Comparison of ENCODE assay signal across 28 cellular contexts in the genomic region with DNA sequence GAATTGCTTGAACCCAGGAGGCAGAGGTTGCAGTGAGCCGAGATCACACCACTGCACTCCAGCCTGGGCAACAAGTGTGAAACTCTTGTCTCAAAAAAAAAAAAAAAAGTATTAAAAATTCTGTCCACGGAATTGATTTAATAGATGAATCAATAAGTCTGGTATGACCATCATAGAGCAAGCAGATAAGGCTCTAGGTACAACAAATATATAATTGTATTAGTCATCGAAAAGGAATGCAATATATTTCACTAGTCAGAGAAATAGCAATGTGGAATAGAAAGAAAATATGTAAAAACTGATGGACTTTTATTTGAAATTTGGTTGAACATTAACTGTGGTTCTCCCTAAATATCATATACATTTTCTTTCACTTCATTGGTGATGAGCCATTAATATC.
"Had no signal": no experiment of that assay in that cellular context is flagged by ENCODE, and none has a peak within 500 bp of the region (broad histone marks: within the 10 kb centered on the region; RNA-seq: fewer than 3 reads in every experiment).

No MANE protein-coding gene starts in this region.

- DNase-seq: activated B cell treated with CpG ODN at 0.5 μM for 24 hours; activated CD4-positive, alpha-beta T cell treated with anti-CD3 and anti-CD28 coated beads, Interleukin-2, amount 50 U/mL, for 1 hour; activated CD8-positive, alpha-beta T cell treated with anti-CD3 and anti-CD28 coated beads for 36 hours; activated gamma-delta T cell treated with Interleukin-2 at 50 U/mL for 16 hours; activated naive CD4-positive, alpha-beta T cell treated with anti-CD3 and anti-CD28 coated beads, Interleukin-2, amount 50 U/mL, for 16 hours; activated T-cell treated with anti-CD3 and anti-CD28 coated beads, Interleukin-2, amount 50 U/mL, for 4 hours; amniotic stem cell; central memory CD4-positive, alpha-beta T cell; endodermal cell; foreskin melanocyte; heart right ventricle; left ventricle myocardium inferior; mesendoderm; natural killer cell; occipital lobe; right lobe of liver; stimulated activated CD4-positive, alpha-beta T cell treated with anti-CD3 and anti-CD28 coated beads, Interleukin-12 subunit alpha, Interleukin-12 subunit beta, amount 100 ng/mL, for 4 hours; stimulated activated CD4-positive, alpha-beta T cell treated with anti-CD3 and anti-CD28 coated beads, Interleukin-4, amount 100 ng/mL, for 1 hour; stimulated activated naive CD8-positive, alpha-beta T cell treated with anti-CD3 and anti-CD28 coated beads, Interleukin-15, Interleukin-2, amounts not matched to agents 100 U/mL and 50 U/mL, for 24 hours had no signal

- H3K9ac ChIP-seq: neural progenitor cell had no signal

- H3K27me3 Mint-ChIP-seq: activated B cell treated with CpG ODN at 0.5 μM for 24 hours; activated CD8-positive, alpha-beta T cell treated with anti-CD3 and anti-CD28 coated beads for 36 hours; dendritic cell treated with granulocyte-macrophage colony-stimulating factor and Interleukin-4, amounts not matched to agents 40 ng/mL and 50 ng/mL, for 4 days; type B pancreatic cell had no signal

- H3K27ac Mint-ChIP-seq: activated B cell treated with CpG ODN at 0.5 μM for 24 hours; activated CD8-positive, alpha-beta T cell treated with anti-CD3 and anti-CD28 coated beads for 36 hours; activated T-helper 17 cell treated with anti-CD3 and anti-CD28 coated beads, Interleukin-2, amount 50 U/mL, for 72 hours; dendritic cell treated with granulocyte-macrophage colony-stimulating factor and Interleukin-4, amounts not matched to agents 40 ng/mL and 50 ng/mL, for 4 days; endodermal cell; natural killer cell; neural progenitor cell; type B pancreatic cell had no signal

- H3K4me1 Mint-ChIP-seq: activated B cell treated with CpG ODN at 0.5 μM for 24 hours; activated T-helper 17 cell treated with anti-CD3 and anti-CD28 coated beads, Interleukin-2, amount 50 U/mL, for 72 hours; natural killer cell had no signal

- H3K4me2 ChIP-seq: neural progenitor cell had no signal

- H3K36me3 Mint-ChIP-seq: natural killer cell, neural progenitor cell, type B pancreatic cell had no signal

- H3K4me3 ChIP-seq: breast epithelium, heart right ventricle, left ventricle myocardium inferior, lung, neural progenitor cell, right lobe of liver, thoracic aorta, vagina had no signal

- H3K4me3 Mint-ChIP-seq: activated B cell treated with CpG ODN at 0.5 μM for 24 hours; activated CD8-positive, alpha-beta T cell treated with anti-CD3 and anti-CD28 coated beads for 36 hours; activated T-cell treated with anti-CD3 and anti-CD28 coated beads, Interleukin-2, amount 50 U/mL, for 4 hours; activated T-helper 17 cell treated with anti-CD3 and anti-CD28 coated beads, Interleukin-2, amount 50 U/mL, for 72 hours; dendritic cell treated with granulocyte-macrophage colony-stimulating factor and Interleukin-4, amounts not matched to agents 40 ng/mL and 50 ng/mL, for 4 days; endodermal cell; natural killer cell; neural progenitor cell; type B pancreatic cell had no signal

- H3K9me3 ChIP-seq: breast epithelium, heart right ventricle, left ventricle myocardium inferior, right lobe of liver, thoracic aorta, vagina had no signal

- H3K27me3 ChIP-seq: breast epithelium, heart right ventricle, neural progenitor cell, right lobe of liver, vagina had no signal

- H3K36me3 ChIP-seq: breast epithelium, heart right ventricle, left ventricle myocardium inferior, neural progenitor cell, right lobe of liver, thoracic aorta, vagina had no signal

- H2AFZ ChIP-seq: neural progenitor cell had no signal

- H3K9me3 Mint-ChIP-seq: activated B cell treated with CpG ODN at 0.5 μM for 24 hours; activated CD8-positive, alpha-beta T cell treated with anti-CD3 and anti-CD28 coated beads for 36 hours; activated T-cell treated with anti-CD3 and anti-CD28 coated beads, Interleukin-2, amount 50 U/mL, for 4 hours; activated T-helper 17 cell treated with anti-CD3 and anti-CD28 coated beads, Interleukin-2, amount 50 U/mL, for 72 hours; dendritic cell treated with granulocyte-macrophage colony-stimulating factor and Interleukin-4, amounts not matched to agents 40 ng/mL and 50 ng/mL, for 4 days; endodermal cell; natural killer cell; neural progenitor cell; type B pancreatic cell had no signal

- ATAC-seq: activated CD8-positive, alpha-beta T cell treated with anti-CD3 and anti-CD28 coated beads for 36 hours; activated T-cell treated with anti-CD3 and anti-CD28 coated beads, Interleukin-2, amount 50 U/mL, for 4 hours; activated T-helper 17 cell treated with anti-CD3 and anti-CD28 coated beads, Interleukin-2, amount 50 U/mL, for 72 hours; esophagus mucosa; heart right ventricle; natural killer cell; stimulated activated naive CD8-positive, alpha-beta T cell treated with anti-CD3 and anti-CD28 coated beads, Interleukin-15, Interleukin-2, amounts not matched to agents 100 U/mL and 50 U/mL, for 24 hours had no signal

- H3K27ac ChIP-seq: breast epithelium, heart right ventricle, left ventricle myocardium inferior, neural progenitor cell, right lobe of liver, thoracic aorta, vagina had no signal

- H3K4me1 ChIP-seq: breast epithelium, heart right ventricle, left ventricle myocardium inferior, right lobe of liver, vagina had no signal
